ENCODE assay signal across 8 cellular contexts in the genomic region with DNA sequence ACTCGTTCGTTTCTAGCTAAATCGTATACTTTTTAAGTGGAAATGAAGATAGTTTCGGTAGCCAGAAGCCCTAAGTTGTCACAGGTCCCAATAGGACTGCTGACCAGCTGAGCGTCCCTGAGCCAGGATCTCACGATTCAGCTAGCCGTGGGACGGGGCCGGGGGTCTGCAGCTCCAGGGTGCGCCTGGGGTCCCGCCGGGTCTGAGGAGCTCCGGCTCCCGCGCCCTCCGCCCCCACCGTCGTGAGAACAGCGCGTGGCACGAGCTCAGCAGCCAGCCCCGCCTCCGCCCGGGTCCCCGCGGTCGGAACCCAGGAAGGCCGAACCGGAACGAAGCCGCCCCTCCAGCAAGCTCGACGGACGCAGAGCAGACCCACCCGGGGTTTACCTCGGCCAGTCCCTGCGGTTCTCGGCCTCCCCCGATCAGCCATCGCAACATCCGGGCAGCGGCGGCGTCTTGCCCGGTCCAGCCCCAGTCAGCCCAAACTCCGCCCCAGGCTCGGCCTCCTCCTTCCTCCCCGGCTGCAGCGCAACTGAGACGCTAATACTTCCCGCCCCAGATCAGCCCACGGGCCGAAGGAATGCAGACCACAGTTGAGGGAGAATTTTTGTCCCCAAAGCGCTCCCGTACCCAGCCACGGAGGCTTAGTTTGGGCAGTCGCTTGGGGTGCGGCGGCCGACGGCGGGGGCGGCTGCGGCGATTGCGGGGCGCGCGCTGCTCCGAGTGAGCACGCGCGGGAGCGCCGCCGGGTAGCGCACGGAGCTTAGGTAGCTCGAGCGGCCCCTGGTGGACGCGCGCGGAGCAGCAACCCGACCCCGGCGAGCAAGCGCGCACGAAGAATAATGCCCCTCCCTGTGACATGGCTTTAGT. TPM values are rescaled to one million over a fixed set of nuclear protein-coding genes. Genes with fewer than 3 reads are reported as not detected.
DNase-seq lines count a peak whose midpoint lies in the region; ATAC-seq, FAIRE-seq and TF ChIP-seq lines count a peak whose summit lies in the region.

WDR41 (minus strand) TSS at position 534 of the 870 bp plus-strand sequence; CDS start at position 438, 96 bp downstream.

- TF ChIP-seq CTCF in AG04450 (IDR thresholded peaks at IDR 0.05; ENCODE audit: low read depth, low read length) = peak; percentile 82
- peak; percentile 88 for TF ChIP-seq CTCF in VCaP (conservative IDR thresholded peaks at IDR 0.05)
- TF ChIP-seq CTCF in breast epithelium (IDR thresholded peaks at IDR 0.05) = peak; percentile 54 to 96 (median 67)

- peak; percentile 15 for TF ChIP-seq POLR2A in breast epithelium (IDR thresholded peaks at IDR 0.05)

- 0 to 1% (median 0%) methylated on average over 80 to 90 of the region's 90 CpGs for WGBS in small intestine, 3 donors

- no peaks in the 10 kb centered on the region for H3K9me3 ChIP-seq in AG04450 (ENCODE audit: control insufficient read depth, insufficient read depth, low read length)
- no peaks in the 10 kb centered on the region for H3K9me3 ChIP-seq in breast epithelium
- no peaks in the 10 kb centered on the region for H3K9me3 ChIP-seq in iPS-20b (ENCODE audit: insufficient read depth, low read depth, low read length)
- H3K9me3 ChIP-seq in small intestine (ENCODE audit: control insufficient read depth, low read depth) = no peaks in the 10 kb centered on the region

- H3K9ac ChIP-seq in iPS-20b (ENCODE audit: low read depth, low read length) = peak within 1 kb of the TSS; percentile 87

- ATAC-seq in GM18868 (IDR thresholded peaks at IDR 0.05; ENCODE audit: unreplicated experiment) = peak; percentile 91
- ATAC-seq in HG03108 (IDR thresholded peaks at IDR 0.05; ENCODE audit: unreplicated experiment) = peak; percentile 89

- H3K27ac ChIP-seq in AG04450 (ENCODE audit: low read depth, low read length) (peak within 1 kb of the TSS; percentile 94), VCaP (peak within 1 kb of the TSS; percentile 81), breast epithelium (peak within 1 kb of the TSS; percentile 95 to 96), iPS-20b (ENCODE audit: low read length) (no peak within 1 kb of the TSS), small intestine (ENCODE audit: low read depth in 1 of 2, low read length in 1 of 2) (peak within 1 kb of the TSS; percentile 85 to 91)

- peak; percentile 94 for DNase-seq in AG04450 (ENCODE audit: low read depth, low spot score)
- DNase-seq in NCI-H2196 treated with DMSO at 0.1 percent for 48 hours (lab: John Stamatoyannopoulos, UW; ENCODE audit: unreplicated experiment) = peak; percentile 84
- DNase-seq in breast epithelium (ENCODE audit: low spot score in 2 of 2) = peak; percentile 86 to 87
- DNase-seq in small intestine = peak; percentile 84

- intact Hi-C loops in breast epithelium (cut with DNase I; ENCODE audit: low total_unique reads) = no loop called here

- H3K27me3 ChIP-seq in AG04450 (ENCODE audit: control insufficient read depth, insufficient read depth, low read length) = peaks cover 3% of the 10 kb centered on the region
- no peaks in the 10 kb centered on the region for H3K27me3 ChIP-seq in breast epithelium
- H3K27me3 ChIP-seq in iPS-20b (ENCODE audit: insufficient read depth, low read length) = peaks cover 21% of the 10 kb centered on the region
- no peaks in the 10 kb centered on the region for H3K27me3 ChIP-seq in small intestine (ENCODE audit: control insufficient read depth in 2 of 2, insufficient read depth in 2 of 2, low read length in 2 of 2)

- FAIRE-seq in small intestine (lab: Jason Lieb, UNC) = no peak

- POLR2A ChIA-PET in AG04450 (lab: Yijun Ruan, JAX) = interaction anchor here (0.5 to 1.5 kb wide), 8 partner anchors 66 to 702 kb away, joined by 3 read pairs; partner anchors contain the start of gene AGGF1

- H3K4me3 ChIP-seq in AG04450 (ENCODE audit: low read depth, low read length) (peak within 1 kb of the TSS; percentile 84), breast epithelium (peak within 1 kb of the TSS; percentile 75 to 86 (median 85)), iPS-20b (ENCODE audit: low read length) (peak within 1 kb of the TSS; percentile 97), small intestine (ENCODE audit: low read depth in 1 of 2, low read length in 2 of 2) (peak within 1 kb of the TSS; percentile 64 to 82)

- CTCF ChIA-PET in AG04450 (lab: Charles Lee) = interaction anchor here (0.6 to 4.3 kb wide), 60 partner anchors 8 to 894 kb away, joined by 3 to 110 read pairs (median 4); partner anchors contain the start of gene ZBED3

- H3K36me3 ChIP-seq in breast epithelium (no peaks in the 10 kb centered on the region), iPS-20b (ENCODE audit: insufficient read depth, low read depth, low read length) (0 out of 2 replicates have a peak, but pooled peaks cover 8% of the 10 kb centered on the region), small intestine (ENCODE audit: control insufficient read depth in 2 of 2, insufficient read depth in 2 of 2, low read length in 2 of 2) (no peaks in the 10 kb centered on the region)

- H3K4me1 ChIP-seq in breast epithelium (no peaks in the 10 kb centered on the region), iPS-20b (ENCODE audit: insufficient read depth, low read length) (peaks cover 5% of the 10 kb centered on the region; the same call in 1 of the 2 replicates), small intestine (ENCODE audit: control insufficient read depth in 2 of 2, insufficient read depth in 1 of 2, low read depth in 1 of 2, low read length in 1 of 2) (no peaks in the 10 kb centered on the region)

RNA-seq across cellular contexts. Expression of gene WDR41, which starts in this region (rescaled TPM):
- polyA plus RNA-seq in AG04450 (2011; rRNA removed) (70.7 and 84.5 TPM in 2 replicates), small intestine (10 to 100 TPM in 1 of 3 donors, 1 to 10 TPM in 2; 7.2 to 13.6 (median 7.8) TPM)
- 41.4 and 52.9 TPM in 2 replicates for polyA minus RNA-seq in AG04450 (2011; rRNA and poly(A)+ RNA removed)
- 10 to 100 TPM; 49.8 to 75.2 (median 56.6) TPM for total RNA-seq in breast epithelium
